Comparison of ENCODE assay signal across 1 cellular context in genomic region chr10:114665873-114666272, GRCh38.
TF ChIP-seq lines count a peak whose summit lies in the region.

No MANE protein-coding gene starts in this region.

TF ChIP-seq in HepG2, 621 proteins besides CTCF, POLR2A, EP300 and RAD21 (continued from another document):
- TF ChIP-seq KIAA2018 (CRISPR knock-in tag; IDR thresholded peaks at IDR 0.05; ENCODE audit: borderline replicate concordance) (no peak), ZNF704 (CRISPR knock-in tag; IDR thresholded peaks at IDR 0.05; ENCODE audit: borderline replicate concordance) (no peak), ZNF652 (CRISPR knock-in tag; IDR thresholded peaks at IDR 0.05; ENCODE audit: borderline replicate concordance, low read depth) (no peak)
